19 cellular contexts compared by ENCODE assay signal in genomic region chr11:131666617-131667016, GRCh38.
DNase-seq lines count a peak whose midpoint lies in the region; ATAC-seq and TF ChIP-seq lines count a peak whose summit lies in the region.
"Had no signal": no experiment of that assay in that cellular context is flagged by ENCODE, and none has a peak within 500 bp of the region (broad histone marks: within the 10 kb centered on the region; RNA-seq: fewer than 3 reads in every experiment).

No MANE protein-coding gene starts in this region.

- intact Hi-C loops in naive thymus-derived CD4-positive, alpha-beta T cell (cut with micrococcal nuclease) = no loop called here
- intact Hi-C loops in uterus (cut with DNase I; ENCODE audit: low total_unique reads) (no loop called here), esophagus squamous epithelium (cut with DNase I) (no loop called here)

- TF ChIP-seq POLR2A in uterus (IDR thresholded peaks at IDR 0.05) (no peak), esophagus squamous epithelium (IDR thresholded peaks at IDR 0.05) (no peak)

- H3K27me3 Mint-ChIP-seq in naive thymus-derived CD4-positive, alpha-beta T cell = peaks cover 0 to 11% (median 0%) of the 10 kb centered on the region in 5 donors
- H3K27me3 Mint-ChIP-seq: activated CD4-positive, alpha-beta memory T cell treated with anti-CD3 and anti-CD28 coated beads for 36 hours; activated T-cell treated with anti-CD3 and anti-CD28 coated beads, Interleukin-2, amount 50 U/mL, for 24 hours had no signal

- H3K9me3 ChIP-seq in adipocyte (ENCODE audit: control insufficient read depth, low read length) (no peaks in the 10 kb centered on the region), uterus (no peaks in the 10 kb centered on the region), esophagus squamous epithelium (no peaks in the 10 kb centered on the region)
- H3K9me3 ChIP-seq in naive thymus-derived CD4-positive, alpha-beta T cell (ENCODE audit: control insufficient read depth in 2 of 3, low read length in 3 of 3) = no peaks in the 10 kb centered on the region
- H3K9me3 ChIP-seq: pancreas had no signal

- TF ChIP-seq CTCF in uterus (IDR thresholded peaks at IDR 0.05) (no peak), esophagus squamous epithelium (IDR thresholded peaks at IDR 0.05) (no peak)

- H3K27ac Mint-ChIP-seq in naive thymus-derived CD4-positive, alpha-beta T cell = no peak overlapping the region
- H3K27ac Mint-ChIP-seq: activated CD4-positive, alpha-beta memory T cell treated with anti-CD3 and anti-CD28 coated beads for 36 hours; activated naive CD4-positive, alpha-beta T cell treated with anti-CD3 and anti-CD28 coated beads for 36 hours; activated T-cell treated with anti-CD3 and anti-CD28 coated beads, Interleukin-2, amount 50 U/mL, for 24 hours had no signal

- H3K27ac ChIP-seq in naive thymus-derived CD4-positive, alpha-beta T cell (ENCODE audit: low read depth, low read length) = no peak overlapping the region
- H3K27ac ChIP-seq in uterus = no peak overlapping the region
- H3K27ac ChIP-seq in esophagus squamous epithelium = no peak overlapping the region
- H3K27ac ChIP-seq: C4-2B, pancreas had no signal

- ATAC-seq in naive thymus-derived CD4-positive, alpha-beta T cell = no peak
- ATAC-seq: pancreas, Right ventricle myocardium inferior had no signal

- H3K4me1 Mint-ChIP-seq in naive thymus-derived CD4-positive, alpha-beta T cell = peaks cover 0 to 6% (median 0%) of the 10 kb centered on the region in 7 donors

- H3K4me1 ChIP-seq in adipocyte (ENCODE audit: control insufficient read depth, insufficient read depth, low read length) = peaks cover 10% of the 10 kb centered on the region
- H3K4me1 ChIP-seq in naive thymus-derived CD4-positive, alpha-beta T cell (ENCODE audit: control insufficient read depth in 2 of 2, insufficient read depth in 2 of 2, low read length in 2 of 2) = no peaks in the 10 kb centered on the region
- H3K4me1 ChIP-seq in uterus = no peaks in the 10 kb centered on the region
- H3K4me1 ChIP-seq in esophagus squamous epithelium = no peaks in the 10 kb centered on the region
- H3K4me1 ChIP-seq: pancreas had no signal

- H3K9me3 Mint-ChIP-seq in naive thymus-derived CD4-positive, alpha-beta T cell = peaks cover 0 to 2% (median 0%) of the 10 kb centered on the region in 11 donors
- H3K9me3 Mint-ChIP-seq: activated CD4-positive, alpha-beta memory T cell treated with anti-CD3 and anti-CD28 coated beads for 36 hours; activated naive CD4-positive, alpha-beta T cell treated with anti-CD3 and anti-CD28 coated beads for 36 hours; activated T-cell treated with anti-CD3 and anti-CD28 coated beads, Interleukin-2, amount 50 U/mL, for 24 hours had no signal

- H3K4me3 Mint-ChIP-seq in naive thymus-derived CD4-positive, alpha-beta T cell = no peak overlapping the region
- H3K4me3 Mint-ChIP-seq: activated CD4-positive, alpha-beta memory T cell treated with anti-CD3 and anti-CD28 coated beads for 36 hours; activated naive CD4-positive, alpha-beta T cell treated with anti-CD3 and anti-CD28 coated beads for 36 hours; activated T-cell treated with anti-CD3 and anti-CD28 coated beads, Interleukin-2, amount 50 U/mL, for 24 hours had no signal

- POLR2A ChIA-PET in naive thymus-derived CD4-positive, alpha-beta T cell (lab: Charles Lee) = no interaction called here

- no peak overlapping the region for H3K9ac ChIP-seq in adipocyte (ENCODE audit: low read length)

- WGBS in esophagus squamous epithelium, 2 donors = 60% methylated on average over 4 to 5 of the region's 5 CpGs

- H3K36me3 Mint-ChIP-seq in naive thymus-derived CD4-positive, alpha-beta T cell = no peaks in the 10 kb centered on the region
- H3K36me3 Mint-ChIP-seq: activated CD4-positive, alpha-beta memory T cell treated with anti-CD3 and anti-CD28 coated beads for 36 hours had no signal

- CTCF ChIA-PET in naive thymus-derived CD4-positive, alpha-beta T cell (lab: Charles Lee) = no interaction called here

- H3K4me3 ChIP-seq in adipocyte (ENCODE audit: low read length) = no peak overlapping the region
- H3K4me3 ChIP-seq in naive thymus-derived CD4-positive, alpha-beta T cell (ENCODE audit: low read length) = no peak overlapping the region
- H3K4me3 ChIP-seq in uterus = no peak overlapping the region
- no peak overlapping the region for H3K4me3 ChIP-seq in esophagus squamous epithelium
- H3K4me3 ChIP-seq: pancreas had no signal

- DNase-seq in GM04503 (ENCODE audit: low read depth) (peak; percentile 49), adipocyte (ENCODE audit: low read depth) (peak; percentile 13), glomerular visceral epithelial cell (ENCODE audit: extremely low spot score) (peak; percentile 47), stromal cell of bone marrow (ENCODE audit: low read depth) (peak; percentile 38), SKM-1 (lab: John Stamatoyannopoulos, UW; ENCODE audit: unreplicated experiment) (no peak), uterus (no peak), esophagus squamous epithelium (lab: John Stamatoyannopoulos, UW) (no peak)
- no peak for DNase-seq in naive thymus-derived CD4-positive, alpha-beta T cell
- DNase-seq: activated CD4-positive, alpha-beta memory T cell treated with anti-CD3 and anti-CD28 coated beads for 36 hours; activated naive CD4-positive, alpha-beta T cell treated with anti-CD3 and anti-CD28 coated beads for 36 hours; activated T-cell treated with anti-CD3 and anti-CD28 coated beads, Interleukin-2, amount 50 U/mL, for 24 hours; erythroblast; glutamatergic neuron; NCI-H1930; pancreas; stimulated activated CD4-positive, alpha-beta T cell treated with anti-CD3 and anti-CD28 coated beads, Interleukin-4, amount 100 ng/mL, for 24 hours; T-helper 1 cell had no signal

- H3K27me3 ChIP-seq in adipocyte (replicated peaks; ENCODE audit: control insufficient read depth, insufficient read depth, low read length) = peaks cover 6% of the 10 kb centered on the region
- no peaks in the 10 kb centered on the region for H3K27me3 ChIP-seq in naive thymus-derived CD4-positive, alpha-beta T cell (ENCODE audit: control insufficient read depth in 2 of 2, insufficient read depth in 2 of 2, low read length in 2 of 2)
- H3K27me3 ChIP-seq in uterus = no peaks in the 10 kb centered on the region
- H3K27me3 ChIP-seq in esophagus squamous epithelium = peaks cover 0 to 11% (median 0%) of the 10 kb centered on the region in 4 donors
- H3K27me3 ChIP-seq: pancreas had no signal

- H3K36me3 ChIP-seq in adipocyte (ENCODE audit: control insufficient read depth, insufficient read depth, low read length, severe bottlenecking) (no peaks in the 10 kb centered on the region), uterus (no peaks in the 10 kb centered on the region), esophagus squamous epithelium (no peaks in the 10 kb centered on the region)
- no peaks in the 10 kb centered on the region for H3K36me3 ChIP-seq in naive thymus-derived CD4-positive, alpha-beta T cell (ENCODE audit: control insufficient read depth in 2 of 3, insufficient read depth in 3 of 3, low read length in 3 of 3)
- H3K36me3 ChIP-seq: pancreas had no signal

Comparison
In these comparisons a context has a peak if more than half of its experiments do, and no peak if none do; other contexts are left out.
1. DNase-seq: peak in GM04503 (single experiment), adipocyte (single experiment), glomerular visceral epithelial cell (single experiment) and stromal cell of bone marrow (single experiment); none in naive thymus-derived CD4-positive, alpha-beta T cell (0 of 9), SKM-1 (single experiment), uterus (0 of 2) and esophagus squamous epithelium (single experiment).